Comparison of ENCODE assay signal across 1 cellular context in the genomic region with DNA sequence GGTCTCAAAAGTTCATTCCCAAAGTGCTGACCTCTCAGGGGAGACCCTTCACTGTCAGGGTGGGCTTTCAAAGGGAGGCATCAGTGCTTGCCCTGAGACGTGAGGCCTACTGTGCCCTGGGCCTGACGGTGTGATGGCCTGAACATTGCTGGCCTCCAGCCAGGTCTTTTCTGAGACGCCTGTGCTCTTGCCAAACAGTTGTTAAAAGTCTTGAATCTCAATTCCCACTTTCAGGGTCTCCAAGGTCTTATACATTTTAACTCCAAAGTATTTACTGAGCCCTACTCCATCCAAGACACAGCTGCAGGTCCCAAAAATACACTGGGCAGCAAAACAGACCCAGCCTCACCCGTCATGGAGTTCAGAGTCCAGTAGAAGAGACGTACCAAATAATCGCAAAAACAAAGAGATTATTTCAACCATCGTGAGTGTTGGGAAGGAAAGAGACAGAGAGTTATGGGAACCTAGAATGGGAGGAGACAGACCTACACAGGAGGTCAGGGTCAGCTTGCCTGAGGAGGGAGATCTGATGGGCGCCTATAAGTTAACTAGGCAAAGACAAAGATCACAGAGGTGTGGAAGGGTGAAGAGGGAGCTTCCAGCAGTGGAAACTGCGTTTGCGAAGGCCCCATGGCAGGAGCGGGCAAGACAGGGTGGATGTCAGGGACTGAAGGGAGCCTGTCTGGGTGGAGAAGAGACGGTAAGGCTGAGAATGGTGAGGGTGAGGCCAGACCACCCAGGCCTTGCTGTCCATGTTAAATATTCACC.
TF ChIP-seq lines count a peak whose summit lies in the region.

No MANE protein-coding gene starts in this region.

TF ChIP-seq in HepG2, 621 proteins besides CTCF, POLR2A, EP300 and RAD21 (continued from another document and continues in another):
- TF ChIP-seq ZBTB7B (CRISPR knock-in tag; IDR thresholded peaks at IDR 0.05), result no peak; the same call in 1 of the 2 replicates
- TF ChIP-seq, protein P1, sequence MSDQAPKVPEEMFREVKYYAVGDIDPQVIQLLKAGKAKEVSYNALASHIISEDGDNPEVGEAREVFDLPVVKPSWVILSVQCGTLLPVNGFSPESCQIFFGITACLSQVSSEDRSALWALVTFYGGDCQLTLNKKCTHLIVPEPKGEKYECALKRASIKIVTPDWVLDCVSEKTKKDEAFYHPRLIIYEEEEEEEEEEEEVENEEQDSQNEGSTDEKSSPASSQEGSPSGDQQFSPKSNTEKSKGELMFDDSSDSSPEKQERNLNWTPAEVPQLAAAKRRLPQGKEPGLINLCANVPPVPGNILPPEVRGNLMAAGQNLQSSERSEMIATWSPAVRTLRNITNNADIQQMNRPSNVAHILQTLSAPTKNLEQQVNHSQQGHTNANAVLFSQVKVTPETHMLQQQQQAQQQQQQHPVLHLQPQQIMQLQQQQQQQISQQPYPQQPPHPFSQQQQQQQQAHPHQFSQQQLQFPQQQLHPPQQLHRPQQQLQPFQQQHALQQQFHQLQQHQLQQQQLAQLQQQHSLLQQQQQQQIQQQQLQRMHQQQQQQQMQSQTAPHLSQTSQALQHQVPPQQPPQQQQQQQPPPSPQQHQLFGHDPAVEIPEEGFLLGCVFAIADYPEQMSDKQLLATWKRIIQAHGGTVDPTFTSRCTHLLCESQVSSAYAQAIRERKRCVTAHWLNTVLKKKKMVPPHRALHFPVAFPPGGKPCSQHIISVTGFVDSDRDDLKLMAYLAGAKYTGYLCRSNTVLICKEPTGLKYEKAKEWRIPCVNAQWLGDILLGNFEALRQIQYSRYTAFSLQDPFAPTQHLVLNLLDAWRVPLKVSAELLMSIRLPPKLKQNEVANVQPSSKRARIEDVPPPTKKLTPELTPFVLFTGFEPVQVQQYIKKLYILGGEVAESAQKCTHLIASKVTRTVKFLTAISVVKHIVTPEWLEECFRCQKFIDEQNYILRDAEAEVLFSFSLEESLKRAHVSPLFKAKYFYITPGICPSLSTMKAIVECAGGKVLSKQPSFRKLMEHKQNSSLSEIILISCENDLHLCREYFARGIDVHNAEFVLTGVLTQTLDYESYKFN (CRISPR knock-in tag; conservative IDR thresholded peaks at IDR 0.05), result peak; percentile 68
- no peak for TF ChIP-seq ZNF672 (CRISPR knock-in tag; IDR thresholded peaks at IDR 0.05)
- no peak for TF ChIP-seq AGO1 (IDR thresholded peaks at IDR 0.05; ENCODE audit: low read depth, low read length, poor library complexity, severe bottlenecking)
- TF ChIP-seq BRCA1 (CRISPR knock-in tag; IDR thresholded peaks at IDR 0.05), result no peak
- no peak for TF ChIP-seq ZFP62 (CRISPR knock-in tag; IDR thresholded peaks at IDR 0.05)
- peak; percentile 41; the same call in 1 of the 2 replicates for TF ChIP-seq ATF1 (CRISPR knock-in tag; IDR thresholded peaks at IDR 0.05)
- TF ChIP-seq MAZ (IDR thresholded peaks at IDR 0.05; ENCODE audit: borderline replicate concordance, low read depth, low read length), result no peak
- TF ChIP-seq MAZ (CRISPR knock-in tag; IDR thresholded peaks at IDR 0.05; ENCODE audit: low read depth), result peak; percentile 54; the same call in 1 of the 2 replicates
- no peak for TF ChIP-seq ZNF317 (CRISPR knock-in tag; IDR thresholded peaks at IDR 0.05)
- no peak for TF ChIP-seq ELK4 (CRISPR knock-in tag; IDR thresholded peaks at IDR 0.05; ENCODE audit: borderline replicate concordance)
- TF ChIP-seq CHD2 (IDR thresholded peaks at IDR 0.05; ENCODE audit: low read depth, low read length), result no peak
- 0 out of 2 replicates have a peak, but pooled peaks have one; percentile 27 for TF ChIP-seq ZMYM3 (CRISPR knock-in tag; IDR thresholded peaks at IDR 0.05)
- TF ChIP-seq KLF12 (CRISPR knock-in tag; IDR thresholded peaks at IDR 0.05; ENCODE audit: borderline replicate concordance), result no peak
- no peak for TF ChIP-seq ZSCAN31 (CRISPR knock-in tag; IDR thresholded peaks at IDR 0.05; ENCODE audit: low read depth)
- 0 out of 2 replicates have a peak, but pooled peaks have one; percentile 19 for TF ChIP-seq POGK (CRISPR knock-in tag; conservative IDR thresholded peaks at IDR 0.05)
- peak; percentile 40; the same call in 1 of the 2 replicates for TF ChIP-seq MAX (IDR thresholded peaks at IDR 0.05)
- no peak for TF ChIP-seq ZEB1 (IDR thresholded peaks at IDR 0.05; ENCODE audit: insufficient replicate concordance, low read depth)
- TF ChIP-seq RARA (CRISPR knock-in tag; IDR thresholded peaks at IDR 0.05), result peak; percentile 45
- no peak for TF ChIP-seq MTF1 (CRISPR knock-in tag; IDR thresholded peaks at IDR 0.05)
- TF ChIP-seq ZNF616 (CRISPR knock-in tag; IDR thresholded peaks at IDR 0.05; ENCODE audit: low read depth), result no peak
- no peak for TF ChIP-seq SSRP1 (CRISPR knock-in tag; IDR thresholded peaks at IDR 0.05)
- TF ChIP-seq ZNF441 (CRISPR knock-in tag; IDR thresholded peaks at IDR 0.05; ENCODE audit: borderline replicate concordance), result no peak
- TF ChIP-seq ETV6 (CRISPR knock-in tag; conservative IDR thresholded peaks at IDR 0.05), result no peak
- TF ChIP-seq, protein P2, sequence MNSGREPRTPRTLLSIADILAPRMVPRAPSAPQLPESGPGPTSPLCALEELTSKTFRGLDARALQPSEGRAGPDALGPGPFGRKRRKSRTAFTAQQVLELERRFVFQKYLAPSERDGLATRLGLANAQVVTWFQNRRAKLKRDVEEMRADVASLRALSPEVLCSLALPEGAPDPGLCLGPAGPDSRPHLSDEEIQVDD (CRISPR knock-in tag; IDR thresholded peaks at IDR 0.05; ENCODE audit: borderline replicate concordance), result no peak
- no peak for TF ChIP-seq GTF3A (CRISPR knock-in tag; conservative IDR thresholded peaks at IDR 0.05)
- no peak for TF ChIP-seq ZBTB8A (CRISPR knock-in tag; IDR thresholded peaks at IDR 0.05; ENCODE audit: borderline replicate concordance, low read depth)
- TF ChIP-seq DMAP1 (CRISPR knock-in tag; IDR thresholded peaks at IDR 0.05), result no peak
- peak; percentile 47; the same call in 1 of the 2 replicates for TF ChIP-seq ZNF788 (CRISPR knock-in tag; IDR thresholded peaks at IDR 0.05; ENCODE audit: borderline replicate concordance)
- no peak for TF ChIP-seq ZNF674 (CRISPR knock-in tag; IDR thresholded peaks at IDR 0.05; ENCODE audit: low read depth)
- TF ChIP-seq STAT6 (CRISPR knock-in tag; IDR thresholded peaks at IDR 0.05; ENCODE audit: borderline replicate concordance), result no peak
- no peak for TF ChIP-seq ZNF260 (CRISPR knock-in tag; IDR thresholded peaks at IDR 0.05; ENCODE audit: borderline replicate concordance, low read depth)
- TF ChIP-seq ZNF772 (CRISPR knock-in tag; IDR thresholded peaks at IDR 0.05), result 0 out of 2 replicates have a peak, but pooled peaks have one; percentile 56
- no peak for TF ChIP-seq GABPB1 (CRISPR knock-in tag; IDR thresholded peaks at IDR 0.05)
- TF ChIP-seq CREM (IDR thresholded peaks at IDR 0.05), result no peak; the same call in 1 of the 2 replicates
- TF ChIP-seq CREM (CRISPR knock-in tag; IDR thresholded peaks at IDR 0.05), result no peak
- no peak for TF ChIP-seq TAF15 (IDR thresholded peaks at IDR 0.05; ENCODE audit: low read depth, low read length, poor library complexity, severe bottlenecking)
- TF ChIP-seq ZBTB21 (CRISPR knock-in tag; IDR thresholded peaks at IDR 0.05), result no peak
- no peak for TF ChIP-seq CCDC6 (CRISPR knock-in tag; IDR thresholded peaks at IDR 0.05)
- TF ChIP-seq THAP11 (CRISPR knock-in tag; IDR thresholded peaks at IDR 0.05), result peak; percentile 25; the same call in 1 of the 2 replicates
- no peak for TF ChIP-seq U2AF2 (IDR thresholded peaks at IDR 0.05; ENCODE audit: low read depth, low read length)
- no peak for TF ChIP-seq FOXA1 (IDR thresholded peaks at IDR 0.05)
- no peak for TF ChIP-seq FOXA1 (CRISPR knock-in tag; IDR thresholded peaks at IDR 0.05)
- TF ChIP-seq, protein P3, sequence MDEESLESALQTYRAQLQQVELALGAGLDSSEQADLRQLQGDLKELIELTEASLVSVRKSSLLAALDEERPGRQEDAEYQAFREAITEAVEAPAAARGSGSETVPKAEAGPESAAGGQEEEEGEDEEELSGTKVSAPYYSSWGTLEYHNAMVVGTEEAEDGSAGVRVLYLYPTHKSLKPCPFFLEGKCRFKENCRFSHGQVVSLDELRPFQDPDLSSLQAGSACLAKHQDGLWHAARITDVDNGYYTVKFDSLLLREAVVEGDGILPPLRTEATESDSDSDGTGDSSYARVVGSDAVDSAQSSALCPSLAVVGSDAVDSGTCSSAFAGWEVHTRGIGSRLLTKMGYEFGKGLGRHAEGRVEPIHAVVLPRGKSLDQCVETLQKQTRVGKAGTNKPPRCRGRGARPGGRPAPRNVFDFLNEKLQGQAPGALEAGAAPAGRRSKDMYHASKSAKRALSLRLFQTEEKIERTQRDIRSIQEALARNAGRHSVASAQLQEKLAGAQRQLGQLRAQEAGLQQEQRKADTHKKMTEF (CRISPR knock-in tag; IDR thresholded peaks at IDR 0.05), result 0 out of 2 replicates have a peak, but pooled peaks have one; percentile 23
- TF ChIP-seq ZNF563 (CRISPR knock-in tag; IDR thresholded peaks at IDR 0.05), result no peak
- TF ChIP-seq, protein P4, sequence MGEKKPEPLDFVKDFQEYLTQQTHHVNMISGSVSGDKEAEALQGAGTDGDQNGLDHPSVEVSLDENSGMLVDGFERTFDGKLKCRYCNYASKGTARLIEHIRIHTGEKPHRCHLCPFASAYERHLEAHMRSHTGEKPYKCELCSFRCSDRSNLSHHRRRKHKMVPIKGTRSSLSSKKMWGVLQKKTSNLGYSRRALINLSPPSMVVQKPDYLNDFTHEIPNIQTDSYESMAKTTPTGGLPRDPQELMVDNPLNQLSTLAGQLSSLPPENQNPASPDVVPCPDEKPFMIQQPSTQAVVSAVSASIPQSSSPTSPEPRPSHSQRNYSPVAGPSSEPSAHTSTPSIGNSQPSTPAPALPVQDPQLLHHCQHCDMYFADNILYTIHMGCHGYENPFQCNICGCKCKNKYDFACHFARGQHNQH (CRISPR knock-in tag; IDR thresholded peaks at IDR 0.05), result 0 out of 2 replicates have a peak, but pooled peaks have one; percentile 26
- no peak for TF ChIP-seq MYC (CRISPR knock-in tag; IDR thresholded peaks at IDR 0.05; ENCODE audit: borderline replicate concordance)
- TF ChIP-seq, protein P5, sequence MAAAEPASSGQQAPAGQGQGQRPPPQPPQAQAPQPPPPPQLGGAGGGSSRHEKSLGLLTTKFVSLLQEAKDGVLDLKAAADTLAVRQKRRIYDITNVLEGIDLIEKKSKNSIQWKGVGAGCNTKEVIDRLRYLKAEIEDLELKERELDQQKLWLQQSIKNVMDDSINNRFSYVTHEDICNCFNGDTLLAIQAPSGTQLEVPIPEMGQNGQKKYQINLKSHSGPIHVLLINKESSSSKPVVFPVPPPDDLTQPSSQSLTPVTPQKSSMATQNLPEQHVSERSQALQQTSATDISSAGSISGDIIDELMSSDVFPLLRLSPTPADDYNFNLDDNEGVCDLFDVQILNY (CRISPR knock-in tag; conservative IDR thresholded peaks at IDR 0.05), result no peak
- no peak for TF ChIP-seq CAMTA2 (CRISPR knock-in tag; IDR thresholded peaks at IDR 0.05; ENCODE audit: borderline replicate concordance)
- TF ChIP-seq POLR2AphosphoS2 (IDR thresholded peaks at IDR 0.05; ENCODE audit: low read depth, low read length), result no peak
- TF ChIP-seq NR2C2 (CRISPR knock-in tag; IDR thresholded peaks at IDR 0.05; ENCODE audit: borderline replicate concordance), result no peak
- TF ChIP-seq CHCHD3 (CRISPR knock-in tag; IDR thresholded peaks at IDR 0.05), result 0 out of 2 replicates have a peak, but pooled peaks have one; percentile 27
- peak; percentile 59; the same call in 1 of the 2 replicates for TF ChIP-seq ZNF761 (CRISPR knock-in tag; conservative IDR thresholded peaks at IDR 0.05)
- TF ChIP-seq ZNF784 (CRISPR knock-in tag; IDR thresholded peaks at IDR 0.05; ENCODE audit: borderline replicate concordance), result no peak
- TF ChIP-seq HOXA9 (CRISPR knock-in tag; IDR thresholded peaks at IDR 0.05; ENCODE audit: borderline replicate concordance), result no peak
